ENCODE assay signal across 1 cellular context in genomic region chr2:180691855-180692223, GRCh38.
TF ChIP-seq lines count a peak whose summit lies in the region.

No MANE protein-coding gene starts in this region.

TF ChIP-seq in K562, 482 proteins besides CTCF, POLR2A, EP300 and RAD21 (continued from another document):
- TF ChIP-seq, protein P1, sequence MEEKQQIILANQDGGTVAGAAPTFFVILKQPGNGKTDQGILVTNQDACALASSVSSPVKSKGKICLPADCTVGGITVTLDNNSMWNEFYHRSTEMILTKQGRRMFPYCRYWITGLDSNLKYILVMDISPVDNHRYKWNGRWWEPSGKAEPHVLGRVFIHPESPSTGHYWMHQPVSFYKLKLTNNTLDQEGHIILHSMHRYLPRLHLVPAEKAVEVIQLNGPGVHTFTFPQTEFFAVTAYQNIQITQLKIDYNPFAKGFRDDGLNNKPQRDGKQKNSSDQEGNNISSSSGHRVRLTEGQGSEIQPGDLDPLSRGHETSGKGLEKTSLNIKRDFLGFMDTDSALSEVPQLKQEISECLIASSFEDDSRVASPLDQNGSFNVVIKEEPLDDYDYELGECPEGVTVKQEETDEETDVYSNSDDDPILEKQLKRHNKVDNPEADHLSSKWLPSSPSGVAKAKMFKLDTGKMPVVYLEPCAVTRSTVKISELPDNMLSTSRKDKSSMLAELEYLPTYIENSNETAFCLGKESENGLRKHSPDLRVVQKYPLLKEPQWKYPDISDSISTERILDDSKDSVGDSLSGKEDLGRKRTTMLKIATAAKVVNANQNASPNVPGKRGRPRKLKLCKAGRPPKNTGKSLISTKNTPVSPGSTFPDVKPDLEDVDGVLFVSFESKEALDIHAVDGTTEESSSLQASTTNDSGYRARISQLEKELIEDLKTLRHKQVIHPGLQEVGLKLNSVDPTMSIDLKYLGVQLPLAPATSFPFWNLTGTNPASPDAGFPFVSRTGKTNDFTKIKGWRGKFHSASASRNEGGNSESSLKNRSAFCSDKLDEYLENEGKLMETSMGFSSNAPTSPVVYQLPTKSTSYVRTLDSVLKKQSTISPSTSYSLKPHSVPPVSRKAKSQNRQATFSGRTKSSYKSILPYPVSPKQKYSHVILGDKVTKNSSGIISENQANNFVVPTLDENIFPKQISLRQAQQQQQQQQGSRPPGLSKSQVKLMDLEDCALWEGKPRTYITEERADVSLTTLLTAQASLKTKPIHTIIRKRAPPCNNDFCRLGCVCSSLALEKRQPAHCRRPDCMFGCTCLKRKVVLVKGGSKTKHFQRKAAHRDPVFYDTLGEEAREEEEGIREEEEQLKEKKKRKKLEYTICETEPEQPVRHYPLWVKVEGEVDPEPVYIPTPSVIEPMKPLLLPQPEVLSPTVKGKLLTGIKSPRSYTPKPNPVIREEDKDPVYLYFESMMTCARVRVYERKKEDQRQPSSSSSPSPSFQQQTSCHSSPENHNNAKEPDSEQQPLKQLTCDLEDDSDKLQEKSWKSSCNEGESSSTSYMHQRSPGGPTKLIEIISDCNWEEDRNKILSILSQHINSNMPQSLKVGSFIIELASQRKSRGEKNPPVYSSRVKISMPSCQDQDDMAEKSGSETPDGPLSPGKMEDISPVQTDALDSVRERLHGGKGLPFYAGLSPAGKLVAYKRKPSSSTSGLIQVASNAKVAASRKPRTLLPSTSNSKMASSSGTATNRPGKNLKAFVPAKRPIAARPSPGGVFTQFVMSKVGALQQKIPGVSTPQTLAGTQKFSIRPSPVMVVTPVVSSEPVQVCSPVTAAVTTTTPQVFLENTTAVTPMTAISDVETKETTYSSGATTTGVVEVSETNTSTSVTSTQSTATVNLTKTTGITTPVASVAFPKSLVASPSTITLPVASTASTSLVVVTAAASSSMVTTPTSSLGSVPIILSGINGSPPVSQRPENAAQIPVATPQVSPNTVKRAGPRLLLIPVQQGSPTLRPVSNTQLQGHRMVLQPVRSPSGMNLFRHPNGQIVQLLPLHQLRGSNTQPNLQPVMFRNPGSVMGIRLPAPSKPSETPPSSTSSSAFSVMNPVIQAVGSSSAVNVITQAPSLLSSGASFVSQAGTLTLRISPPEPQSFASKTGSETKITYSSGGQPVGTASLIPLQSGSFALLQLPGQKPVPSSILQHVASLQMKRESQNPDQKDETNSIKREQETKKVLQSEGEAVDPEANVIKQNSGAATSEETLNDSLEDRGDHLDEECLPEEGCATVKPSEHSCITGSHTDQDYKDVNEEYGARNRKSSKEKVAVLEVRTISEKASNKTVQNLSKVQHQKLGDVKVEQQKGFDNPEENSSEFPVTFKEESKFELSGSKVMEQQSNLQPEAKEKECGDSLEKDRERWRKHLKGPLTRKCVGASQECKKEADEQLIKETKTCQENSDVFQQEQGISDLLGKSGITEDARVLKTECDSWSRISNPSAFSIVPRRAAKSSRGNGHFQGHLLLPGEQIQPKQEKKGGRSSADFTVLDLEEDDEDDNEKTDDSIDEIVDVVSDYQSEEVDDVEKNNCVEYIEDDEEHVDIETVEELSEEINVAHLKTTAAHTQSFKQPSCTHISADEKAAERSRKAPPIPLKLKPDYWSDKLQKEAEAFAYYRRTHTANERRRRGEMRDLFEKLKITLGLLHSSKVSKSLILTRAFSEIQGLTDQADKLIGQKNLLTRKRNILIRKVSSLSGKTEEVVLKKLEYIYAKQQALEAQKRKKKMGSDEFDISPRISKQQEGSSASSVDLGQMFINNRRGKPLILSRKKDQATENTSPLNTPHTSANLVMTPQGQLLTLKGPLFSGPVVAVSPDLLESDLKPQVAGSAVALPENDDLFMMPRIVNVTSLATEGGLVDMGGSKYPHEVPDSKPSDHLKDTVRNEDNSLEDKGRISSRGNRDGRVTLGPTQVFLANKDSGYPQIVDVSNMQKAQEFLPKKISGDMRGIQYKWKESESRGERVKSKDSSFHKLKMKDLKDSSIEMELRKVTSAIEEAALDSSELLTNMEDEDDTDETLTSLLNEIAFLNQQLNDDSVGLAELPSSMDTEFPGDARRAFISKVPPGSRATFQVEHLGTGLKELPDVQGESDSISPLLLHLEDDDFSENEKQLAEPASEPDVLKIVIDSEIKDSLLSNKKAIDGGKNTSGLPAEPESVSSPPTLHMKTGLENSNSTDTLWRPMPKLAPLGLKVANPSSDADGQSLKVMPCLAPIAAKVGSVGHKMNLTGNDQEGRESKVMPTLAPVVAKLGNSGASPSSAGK (IDR thresholded peaks at IDR 0.05): peak; percentile 7; the same call in 1 of the 2 replicates
- peak; percentile 95 for TF ChIP-seq MTA3 (IDR thresholded peaks at IDR 0.05; ENCODE audit: borderline replicate concordance)
TF ChIP-seq in K562: peak in this region for 17; not testable (repeated sequence) for 465.
